ENCODE assay signal across 21 cellular contexts in the genomic region with DNA sequence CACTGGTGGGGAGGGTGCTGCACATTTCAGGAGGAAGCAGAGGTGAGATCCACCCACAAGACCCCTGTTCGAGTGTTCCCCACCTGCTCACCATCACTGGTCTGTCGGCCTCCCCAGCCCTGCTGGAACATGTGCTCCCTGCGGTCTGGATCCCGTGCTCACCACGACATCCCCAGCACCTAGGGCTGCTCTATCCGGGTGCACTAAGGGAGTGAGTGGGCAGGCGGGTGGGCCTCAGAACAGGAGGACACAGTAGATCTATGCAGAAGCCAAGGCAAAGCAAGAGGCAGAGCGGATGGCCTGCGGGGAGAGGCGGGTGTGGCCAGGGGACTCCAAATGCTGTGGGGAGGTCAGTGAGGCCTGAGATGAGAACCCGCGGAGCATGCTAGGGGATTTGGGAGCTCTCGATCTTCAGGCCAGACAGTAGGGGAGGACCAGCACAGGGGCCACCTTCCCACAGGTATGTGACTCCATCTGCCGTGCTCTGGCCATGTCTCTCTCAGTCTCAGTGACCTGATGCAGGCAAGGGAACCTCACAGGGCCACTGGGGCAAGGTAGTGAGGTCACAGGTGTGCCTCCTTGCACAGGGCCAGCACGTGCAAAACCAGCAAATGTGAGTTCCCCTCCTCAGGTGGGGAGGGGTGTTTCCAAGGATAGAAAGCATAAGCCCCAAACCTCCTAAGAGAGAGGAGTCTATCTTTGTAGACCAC.
DNase-seq lines count a peak whose midpoint lies in the region; ATAC-seq and TF ChIP-seq lines count a peak whose summit lies in the region.
"Had no signal": no experiment of that assay in that cellular context is flagged by ENCODE, and none has a peak within 500 bp of the region (broad histone marks: within the 10 kb centered on the region; RNA-seq: fewer than 3 reads in every experiment).

No MANE protein-coding gene starts in this region.

- no peak overlapping the region for H3K4me3 ChIP-seq in right cardiac atrium (ENCODE audit: low read length)
- no peak overlapping the region for H3K4me3 ChIP-seq in left ventricle myocardium inferior
- no peak overlapping the region for H3K4me3 ChIP-seq in left lung
- H3K4me3 ChIP-seq in osteoblast (ENCODE audit: insufficient read depth, low read length) = no peak overlapping the region
- H3K4me3 ChIP-seq in body of pancreas = no peak overlapping the region
- H3K4me3 ChIP-seq: GM23338, HAP-1, SK-N-MC had no signal

- H3K27ac ChIP-seq in right cardiac atrium (ENCODE audit: low read length) (no peak overlapping the region), left ventricle myocardium inferior (replicated peaks) (no peak overlapping the region), left lung (no peak overlapping the region), osteoblast (ENCODE audit: low read depth, low read length) (no peak overlapping the region), body of pancreas (no peak overlapping the region)
- H3K27ac ChIP-seq: SK-N-MC had no signal

- H3K79me2 ChIP-seq in osteoblast (ENCODE audit: insufficient read depth, low read length) = peaks cover 44% of the 10 kb centered on the region

- WGBS in right cardiac atrium = 91% methylated on average over 15 of the region's 15 CpGs
- WGBS in body of pancreas, 2 donors = 67 to 79% methylated on average over 11 to 15 of the region's 15 CpGs

- no peaks in the 10 kb centered on the region for H3K9me3 ChIP-seq in right cardiac atrium (ENCODE audit: control insufficient read depth, low read length)
- no peaks in the 10 kb centered on the region for H3K9me3 ChIP-seq in left ventricle myocardium inferior (replicated peaks)
- H3K9me3 ChIP-seq in left lung = no peaks in the 10 kb centered on the region
- H3K9me3 ChIP-seq in osteoblast (ENCODE audit: low read depth, low read length) = no peaks in the 10 kb centered on the region
- H3K9me3 ChIP-seq in body of pancreas = no peaks in the 10 kb centered on the region
- H3K9me3 ChIP-seq: Caco-2, HAP-1 had no signal

- intact Hi-C loops in right cardiac atrium (cut with DNase I) = no loop called here
- intact Hi-C loops in left ventricle myocardium inferior (cut with micrococcal nuclease) = no loop called here
- intact Hi-C loops in left lung (cut with DNase I) = no loop called here
- intact Hi-C loops in body of pancreas (cut with DNase I) = no loop called here

- no peak overlapping the region for H2AFZ ChIP-seq in osteoblast (ENCODE audit: low read length)
- H2AFZ ChIP-seq: GM23338 had no signal

- H3K4me1 ChIP-seq in right cardiac atrium (ENCODE audit: control insufficient read depth, insufficient read depth, low read length) (no peaks in the 10 kb centered on the region), left ventricle myocardium inferior (no peaks in the 10 kb centered on the region), left lung (no peaks in the 10 kb centered on the region), osteoblast (ENCODE audit: insufficient read depth, low read length) (no peaks in the 10 kb centered on the region), body of pancreas (no peaks in the 10 kb centered on the region)
- H3K4me1 ChIP-seq: Caco-2, HAP-1 had no signal

- H3K4me2 ChIP-seq in osteoblast (ENCODE audit: insufficient read depth, low read length) = no peak overlapping the region
- H3K4me2 ChIP-seq: GM23338 had no signal

- DNase-seq in right cardiac atrium (peak in 2 of 3 donors; percentile 33 to 39), left ventricle myocardium inferior (no peak), left lung (peak; percentile 24 to 52), osteoblast (ENCODE audit: insufficient read length, low spot score, missing footprints) (peak; percentile 53), COR-L47 (lab: John Stamatoyannopoulos, UW) (no peak), body of pancreas (no peak), HT-29 (ENCODE audit: low spot score) (no peak)
- DNase-seq: C1 segment of cervical spinal cord; CD4-positive, alpha-beta memory T cell; IMR-90; KG1; MM.1S; NCI-H2029 treated with DMSO at 0.1 percent for 48 hours; NCI-H446 treated with DMSO at 0.1 percent for 48 hours; NCI-H526; RPMI8226; SIG-M5 had no signal

- H3K36me3 ChIP-seq in left ventricle myocardium inferior = no peaks in the 10 kb centered on the region
- no peaks in the 10 kb centered on the region for H3K36me3 ChIP-seq in left lung
- H3K36me3 ChIP-seq in osteoblast (ENCODE audit: insufficient read depth, low read length) = peaks cover 23% of the 10 kb centered on the region
- H3K36me3 ChIP-seq in body of pancreas (replicated peaks in 1 of 2; ENCODE audit: insufficient read depth in 1 of 2, low read depth in 2 of 2) = no peaks in the 10 kb centered on the region
- H3K36me3 ChIP-seq: HAP-1 had no signal

- no peak for ATAC-seq in right cardiac atrium
- no peak for ATAC-seq in left lung
- no peak for ATAC-seq in body of pancreas
- ATAC-seq: GM23338 had no signal

- TF ChIP-seq POLR2A in body of pancreas (IDR thresholded peaks at IDR 0.05) = no peak

- H4K20me1 ChIP-seq in osteoblast (ENCODE audit: insufficient read depth, low read length) = peaks cover 51% of the 10 kb centered on the region

- H3K27me3 ChIP-seq in right cardiac atrium (ENCODE audit: control insufficient read depth, insufficient read depth) (no peaks in the 10 kb centered on the region), left ventricle myocardium inferior (ENCODE audit: low read depth) (peaks cover 46% of the 10 kb centered on the region), left lung (peaks cover 0 to 21% of the 10 kb centered on the region in 2 donors), osteoblast (ENCODE audit: insufficient read depth, low read length) (no peaks in the 10 kb centered on the region), body of pancreas (no peaks in the 10 kb centered on the region)

- TF ChIP-seq CTCF in left ventricle myocardium inferior (IDR thresholded peaks at IDR 0.05; ENCODE audit: borderline replicate concordance) = no peak
- no peak for TF ChIP-seq CTCF in left lung (IDR thresholded peaks at IDR 0.05)
- no peak for TF ChIP-seq CTCF in osteoblast (IDR thresholded peaks at IDR 0.05; ENCODE audit: extremely low read depth, low read depth, low read length)
- no peak for TF ChIP-seq CTCF in body of pancreas (IDR thresholded peaks at IDR 0.05)

Comparison
In these comparisons a context has a peak if more than half of its experiments do, and no peak if none do; other contexts are left out.
1. DNase-seq: peak in right cardiac atrium (2 of 3), left lung (2 of 2) and osteoblast (single experiment); none in left ventricle myocardium inferior (single experiment), COR-L47 (single experiment), body of pancreas (0 of 4) and HT-29 (single experiment).